27 cellular contexts compared by ENCODE assay signal in the genomic region with DNA sequence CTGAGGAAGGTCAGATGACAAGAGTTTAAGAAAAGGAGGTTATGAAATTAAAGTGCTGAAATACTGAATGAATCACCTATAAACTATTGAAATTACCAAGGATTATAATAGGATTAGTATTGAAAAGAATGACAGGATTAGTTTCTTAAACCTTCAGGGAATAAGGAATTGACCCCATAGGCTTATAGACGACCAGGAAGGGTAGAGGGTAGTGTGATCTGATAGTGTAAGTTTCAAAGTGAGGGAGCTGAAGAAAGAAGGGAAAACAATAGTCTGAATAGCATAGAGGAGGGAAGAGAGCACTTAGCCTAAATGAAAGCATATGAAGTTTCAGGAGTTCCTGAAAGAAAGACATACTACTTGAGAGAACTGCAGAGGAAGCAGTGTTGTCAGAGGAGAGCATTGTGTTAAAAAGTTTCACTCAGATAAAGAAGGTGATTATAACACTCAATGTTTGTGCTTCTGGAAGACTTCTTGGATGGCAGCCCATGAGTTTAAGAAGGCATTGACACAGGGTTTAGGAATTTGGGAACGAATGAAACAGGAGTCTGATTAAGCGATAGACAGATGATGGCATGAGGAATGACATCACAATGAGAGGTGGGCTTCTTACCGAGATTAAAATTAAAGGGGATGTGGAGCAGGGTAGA.
DNase-seq lines count a peak whose midpoint lies in the region; ATAC-seq, FAIRE-seq and TF ChIP-seq lines count a peak whose summit lies in the region.
"Had no signal": no experiment of that assay in that cellular context is flagged by ENCODE, and none has a peak within 500 bp of the region (broad histone marks: within the 10 kb centered on the region; RNA-seq: fewer than 3 reads in every experiment).

No MANE protein-coding gene starts in this region.

- H3K27me3 ChIP-seq in bronchial epithelial cell (ENCODE audit: control insufficient read depth, insufficient read depth, low read length) (no peaks in the 10 kb centered on the region), pancreas (no peaks in the 10 kb centered on the region)
- H3K27me3 ChIP-seq: dorsolateral prefrontal cortex, MG63, ovary, right lobe of liver, upper lobe of right lung had no signal

- H3K9me3 ChIP-seq in pancreas = no peaks in the 10 kb centered on the region
- H3K9me3 ChIP-seq: MG63, ovary, right lobe of liver, upper lobe of right lung had no signal

- H3K36me3 ChIP-seq in bronchial epithelial cell (ENCODE audit: control insufficient read depth, insufficient read depth, low read length) (no peaks in the 10 kb centered on the region), pancreas (no peaks in the 10 kb centered on the region)
- H3K36me3 ChIP-seq: MG63, ovary, right lobe of liver, upper lobe of right lung had no signal

- TF ChIP-seq CTCF in D721Med (IDR thresholded peaks at IDR 0.05; ENCODE audit: insufficient read depth, missing control alignments) (no peak), bronchial epithelial cell (IDR thresholded peaks at IDR 0.05; ENCODE audit: insufficient read depth, low read length, severe bottlenecking) (no peak), pancreas (IDR thresholded peaks at IDR 0.05) (no peak)

- FAIRE-seq in D721Med (lab: Jason Lieb, UNC) = peak; percentile 88
- FAIRE-seq in bronchial epithelial cell (lab: Jason Lieb, UNC) = no peak
- no peak for FAIRE-seq in pancreas (lab: Jason Lieb, UNC)

- WGBS in pancreas, 2 donors = 37 to 38% methylated on average over 4 of the region's 4 CpGs

- DNase-seq in D721Med (ENCODE audit: insufficient read length, low spot score) (no peak), NCI-H82 (lab: John Stamatoyannopoulos, UW) (peak; percentile 45), bronchial epithelial cell (ENCODE audit: low read depth) (peak; percentile 84), foreskin melanocyte (peak; percentile 79), pancreas (no peak)
- DNase-seq in activated T-cell treated with anti-CD3 and anti-CD28 coated beads, Interleukin-2, amount 50 U/mL, for 1 hour = no peak
- DNase-seq: activated CD4-positive, alpha-beta T cell treated with anti-CD3 and anti-CD28 coated beads, Interleukin-2, amount 50 U/mL, for 4 hours; activated CD8-positive, alpha-beta memory T cell treated with anti-CD3 and anti-CD28 coated beads, Interleukin-2, amount 50 U/mL, for 48 hours; activated naive CD8-positive, alpha-beta T cell treated with anti-CD3 and anti-CD28 coated beads, Interleukin-2, amount 10 ng/mL, durations not matched to agents 7 days and 5 days; COR-L47; dorsolateral prefrontal cortex; glutamatergic neuron; left cardiac atrium; mesendoderm; MG63; naive B cell; NCI-H1417 treated with DMSO at 0.1 percent for 48 hours; NCI-H2107; ovary; right lobe of liver; stimulated activated CD4-positive, alpha-beta T cell treated with anti-CD3 and anti-CD28 coated beads, Interleukin-15, amount 100 ng/mL, for 24 hours; T-helper 17 cell; upper lobe of right lung had no signal

- no peaks in the 10 kb centered on the region for H3K4me1 ChIP-seq in pancreas
- H3K4me1 ChIP-seq: right lobe of liver, upper lobe of right lung had no signal

- no peak overlapping the region for H3K4me3 ChIP-seq in bronchial epithelial cell (ENCODE audit: low read depth, low read length)
- no peak overlapping the region for H3K4me3 ChIP-seq in pancreas
- H3K4me3 ChIP-seq: dorsolateral prefrontal cortex, MG63, ovary, right lobe of liver, upper lobe of right lung had no signal

- intact Hi-C loops in pancreas (cut with DNase I) = no loop called here

- no peak overlapping the region for H3K27ac ChIP-seq in pancreas
- H3K27ac ChIP-seq: dorsolateral prefrontal cortex, ovary, right lobe of liver, upper lobe of right lung, VCaP had no signal

- ATAC-seq in esophagus mucosa (no peak), pancreas (no peak), HG03520 (IDR thresholded peaks at IDR 0.05; ENCODE audit: unreplicated experiment) (no peak)
- ATAC-seq: left cardiac atrium, Panc1, right lobe of liver, T-helper 17 cell, upper lobe of right lung had no signal

Comparison
In these comparisons a context has a peak if more than half of its experiments do, and no peak if none do; other contexts are left out.
1. DNase-seq: peak in NCI-H82 (single experiment), bronchial epithelial cell (single experiment) and foreskin melanocyte (single experiment); none in D721Med (single experiment), pancreas (0 of 6) and activated T-cell treated with anti-CD3 and anti-CD28 coated beads, Interleukin-2, amount 50 U/mL, for 1 hour (single experiment).